In genomic region chr18:72174972-72175649, GRCh38 we compare ENCODE assay signal across 22 cellular contexts.
"Had no signal": no experiment of that assay in that cellular context is flagged by ENCODE, and none has a peak within 500 bp of the region (broad histone marks: within the 10 kb centered on the region; RNA-seq: fewer than 3 reads in every experiment).

No MANE protein-coding gene starts in this region.

- ATAC-seq: activated T-cell treated with anti-CD3 and anti-CD28 coated beads, Interleukin-2, amount 50 U/mL, for 4 hours; esophagus mucosa; pancreas; psoas muscle; right cardiac atrium had no signal

- H3K27ac ChIP-seq: breast epithelium, pancreas, psoas muscle, upper lobe of left lung had no signal

- H3K9me3 ChIP-seq: breast epithelium, pancreas, psoas muscle, upper lobe of left lung had no signal

- H3K27me3 ChIP-seq: breast epithelium, pancreas, upper lobe of left lung had no signal

- H3K4me1 ChIP-seq: breast epithelium, pancreas, psoas muscle, upper lobe of left lung had no signal

- H3K36me3 ChIP-seq: breast epithelium, pancreas, upper lobe of left lung had no signal

- FAIRE-seq: pancreas had no signal

- DNase-seq: activated B cell treated with CpG ODN at 0.5 μM for 24 hours; activated CD4-positive, alpha-beta T cell treated with anti-CD3 and anti-CD28 coated beads for 4 hours; activated CD4-positive, alpha-beta T cell treated with anti-CD3 and anti-CD28 coated beads, Interleukin-2, amount 50 U/mL, for 48 hours; activated CD8-positive, alpha-beta memory T cell treated with anti-CD3 and anti-CD28 coated beads, Interleukin-2, amount 50 U/mL, for 48 hours; activated naive CD4-positive, alpha-beta T cell; activated naive CD8-positive, alpha-beta T cell treated with anti-CD3 and anti-CD28 coated beads for 36 hours; activated T-cell treated with anti-CD3 and anti-CD28 coated beads, Interleukin-2, amount 50 U/mL, for 4 hours; amniotic stem cell; cerebellar nuclear complex; cortex of kidney; endodermal cell; head of caudate nucleus; hypothalamus; pancreas; psoas muscle; right cardiac atrium; stimulated activated CD4-positive, alpha-beta T cell treated with anti-CD3 and anti-CD28 coated beads, Interleukin-4, amount 100 ng/mL, for 24 hours; stimulated activated naive CD4-positive, alpha-beta T cell treated with Interleukin-2 at 50 U/mL for 16 hours; T-helper 9 cell; upper lobe of left lung had no signal

- H3K4me3 ChIP-seq: breast epithelium, pancreas, psoas muscle, upper lobe of left lung had no signal
